In genomic region chr17:59930121-59930520, GRCh38 we compare ENCODE assay signal across 5 cellular contexts. TPM values are rescaled to one million over a fixed set of nuclear protein-coding genes. Genes with fewer than 3 reads are reported as not detected.
DNase-seq lines count a peak whose midpoint lies in the region; ATAC-seq, FAIRE-seq and TF ChIP-seq lines count a peak whose summit lies in the region.
"Not testable (repeated sequence)": the region's sequence is repeated elsewhere in the genome, so short reads cannot be mapped to it uniquely, and the experiment has no call there.

No MANE protein-coding gene starts in this region.

- peak; percentile 46 for FAIRE-seq in urothelium cell line (lab: Jason Lieb, UNC)

- ATAC-seq in activated T-cell treated with anti-CD3 and anti-CD28 coated beads, Interleukin-2, amount 50 U/mL, for 72 hours (replicated peaks in 1 of 2), result not testable (repeated sequence)

- not testable (repeated sequence) for H3K27me3 Mint-ChIP-seq in activated T-cell treated with anti-CD3 and anti-CD28 coated beads, Interleukin-2, amount 50 U/mL, for 72 hours (ENCODE audit: low read depth); nephron progenitor cell (ENCODE audit: low read depth, poor library complexity)

- DNase-seq in ELF-1 (ENCODE audit: low read depth, low spot score) (peak; percentile 2), fibroblast of peridontal ligament (ENCODE audit: extremely low read depth) (peak; percentile 3)
- not testable (repeated sequence) for DNase-seq in activated T-cell treated with anti-CD3 and anti-CD28 coated beads, Interleukin-2, amount 50 U/mL, for 72 hours; nephron progenitor cell; urothelium cell line (ENCODE audit: low spot score)

- not testable (repeated sequence) for H3K9me3 Mint-ChIP-seq in activated T-cell treated with anti-CD3 and anti-CD28 coated beads, Interleukin-2, amount 50 U/mL, for 72 hours; nephron progenitor cell

- peaks cover 8 to 26% of the 10 kb centered on the region in 2 donors for H3K36me3 Mint-ChIP-seq in activated T-cell treated with anti-CD3 and anti-CD28 coated beads, Interleukin-2, amount 50 U/mL, for 72 hours (ENCODE audit: insufficient read depth in 2 of 2)
- H3K36me3 Mint-ChIP-seq in nephron progenitor cell (ENCODE audit: low read depth), result peaks cover 49% of the 10 kb centered on the region

- H3K4me1 Mint-ChIP-seq in activated T-cell treated with anti-CD3 and anti-CD28 coated beads, Interleukin-2, amount 50 U/mL, for 72 hours (ENCODE audit: low read depth); nephron progenitor cell: not testable (repeated sequence)

- H3K27ac Mint-ChIP-seq in activated T-cell treated with anti-CD3 and anti-CD28 coated beads, Interleukin-2, amount 50 U/mL, for 72 hours, result peak overlapping the region; percentile 70
- peak overlapping the region; percentile 32 for H3K27ac Mint-ChIP-seq in nephron progenitor cell

- H3K4me3 Mint-ChIP-seq in activated T-cell treated with anti-CD3 and anti-CD28 coated beads, Interleukin-2, amount 50 U/mL, for 72 hours; nephron progenitor cell: not testable (repeated sequence)

- TF ChIP-seq CTCF in nephron progenitor cell (IDR thresholded peaks at IDR 0.05), result not testable (repeated sequence)

RNA-seq across cellular contexts. Expression of gene RNFT1, which starts 34.4 kb away (rescaled TPM):
- total RNA-seq in activated T-cell treated with anti-CD3 and anti-CD28 coated beads, Interleukin-2, amount 50 U/mL, for 72 hours, result 10 to 100 TPM; 45.2 to 47.6 TPM

RNA-seq across cellular contexts. Expression of gene RPS6KB1, which starts 37.2 kb away (rescaled TPM):
- 10 to 100 TPM; 65.8 to 68.8 TPM for total RNA-seq in activated T-cell treated with anti-CD3 and anti-CD28 coated beads, Interleukin-2, amount 50 U/mL, for 72 hours

RNA-seq across cellular contexts. Expression of gene TUBD1, which starts 37.4 kb away (rescaled TPM):
- 10 to 100 TPM; 13.8 to 14.3 TPM for total RNA-seq in activated T-cell treated with anti-CD3 and anti-CD28 coated beads, Interleukin-2, amount 50 U/mL, for 72 hours
